ENCODE assay signal across 16 cellular contexts in the genomic region with DNA sequence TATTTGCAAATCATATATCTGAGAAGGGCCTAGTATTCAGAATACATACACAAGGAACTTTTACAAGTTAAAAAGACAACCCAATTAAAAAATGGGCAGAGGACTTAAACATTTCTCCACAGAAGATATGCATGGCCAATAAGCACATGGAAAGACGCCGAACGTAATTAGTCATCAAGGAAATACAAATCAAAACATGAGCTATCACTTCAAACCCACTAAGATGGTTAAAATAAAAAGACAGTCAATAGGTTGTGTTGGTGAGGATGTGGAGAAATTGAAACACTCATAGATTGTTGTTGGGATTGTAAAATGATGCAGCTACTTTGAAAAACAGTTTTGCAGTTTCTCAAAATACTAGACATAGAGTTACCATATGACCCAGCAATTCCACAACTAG.
DNase-seq lines count a peak whose midpoint lies in the region; ATAC-seq and TF ChIP-seq lines count a peak whose summit lies in the region.
"Had no signal": no experiment of that assay in that cellular context is flagged by ENCODE, and none has a peak within 500 bp of the region (broad histone marks: within the 10 kb centered on the region; RNA-seq: fewer than 3 reads in every experiment).

No MANE protein-coding gene starts in this region.

- H3K4me3 ChIP-seq in AG10803 (ENCODE audit: low read length) (no peak overlapping the region), brain microvascular endothelial cell (ENCODE audit: low read depth, low read length) (no peak overlapping the region)
- H3K4me3 ChIP-seq: GM12878, K562 had no signal

- H3K27me3 ChIP-seq in brain microvascular endothelial cell (replicated peaks) = no peaks in the 10 kb centered on the region

- peak; percentile 25 for DNase-seq in AG10803 (ENCODE audit: low read depth)
- peak; percentile 3 for DNase-seq in HFFc6
- no peak for DNase-seq in brain microvascular endothelial cell
- peak; percentile 53 for DNase-seq in iris pigment epithelial cell (ENCODE audit: low read depth)
- DNase-seq in stimulated activated naive CD4-positive, alpha-beta T cell (lab: John Stamatoyannopoulos, UW) = no peak
- DNase-seq in NK-92 treated with Interleukin-12 subunit alpha and Interleukin-12 subunit beta, amount 100 ng/mL, for 24 hours (lab: John Stamatoyannopoulos, UW) = no peak
- DNase-seq: CD4-positive, alpha-beta memory T cell; NCI-H1417 treated with DMSO at 0.1 percent for 48 hours; NCI-H1930; NCI-H446; OCI-M1; RPMI8226 had no signal

- H3K4me1 Mint-ChIP-seq in HFFc6 (ENCODE audit: low read depth) = peaks cover 29% of the 10 kb centered on the region
- H3K4me1 Mint-ChIP-seq: CD4-positive, alpha-beta memory T cell had no signal

- H3K27ac ChIP-seq in brain microvascular endothelial cell = peak overlapping the region; percentile 45

- TF ChIP-seq CTCF in AG10803 (conservative IDR thresholded peaks at IDR 0.05; ENCODE audit: low read length) = no peak
- no peak for TF ChIP-seq CTCF in HFFc6 (IDR thresholded peaks at IDR 0.05)
- no peak for TF ChIP-seq CTCF in brain microvascular endothelial cell (IDR thresholded peaks at IDR 0.05; ENCODE audit: low read depth, low read length, missing control alignments)

- H3K4me3 Mint-ChIP-seq in HFFc6 = peak overlapping the region; percentile 52; the same call in 1 of the 2 replicates

- peak overlapping the region; percentile 29; the same call in 1 of the 2 replicates for H3K27ac Mint-ChIP-seq in HFFc6
- H3K27ac Mint-ChIP-seq: CD4-positive, alpha-beta memory T cell had no signal

- in situ Hi-C loops in brain microvascular endothelial cell (cut with HindIII; ENCODE audit: low pct_ligation_motif_present, low sequenced_read_pairs) = no loop called here

- no peaks in the 10 kb centered on the region for H3K36me3 Mint-ChIP-seq in HFFc6 (ENCODE audit: low read depth)
- H3K36me3 Mint-ChIP-seq: CD4-positive, alpha-beta memory T cell had no signal

- no peak for ATAC-seq in HG02763 (IDR thresholded peaks at IDR 0.05; ENCODE audit: unreplicated experiment)
- ATAC-seq in GM21576 (IDR thresholded peaks at IDR 0.05; ENCODE audit: unreplicated experiment) = no peak
- ATAC-seq: GM12878, K562 had no signal

- no peaks in the 10 kb centered on the region for H3K36me3 ChIP-seq in brain microvascular endothelial cell (replicated peaks)

- H3K27me3 Mint-ChIP-seq in HFFc6 (ENCODE audit: insufficient read depth) = peaks cover 2% of the 10 kb centered on the region

- H3K9me3 Mint-ChIP-seq in HFFc6 = no peaks in the 10 kb centered on the region

Comparison
In these comparisons a context has a peak if more than half of its experiments do, and no peak if none do; other contexts are left out.
1. DNase-seq: peak in AG10803 (single experiment), HFFc6 (single experiment) and iris pigment epithelial cell (single experiment); none in brain microvascular endothelial cell (single experiment), stimulated activated naive CD4-positive, alpha-beta T cell (0 of 6) and NK-92 treated with Interleukin-12 subunit alpha and Interleukin-12 subunit beta, amount 100 ng/mL, for 24 hours (single experiment).